8 cellular contexts compared by ENCODE assay signal in genomic region chr17:48816774-48817590, GRCh38. TPM values are rescaled to one million over a fixed set of nuclear protein-coding genes. Genes with fewer than 3 reads are reported as not detected.
A peak's percentile ranks its signal among the peaks of the same experiment; 100 is the strongest.
DNase-seq lines count a peak whose midpoint lies in the region; ATAC-seq, FAIRE-seq and TF ChIP-seq lines count a peak whose summit lies in the region.

TSS of gene TTLL6 (minus strand) at chr17:48817229. CDS start at chr17:48817072, 157 bp downstream.

- no peak within 1 kb of the TSS for H3K9ac ChIP-seq in keratinocyte (ENCODE audit: control insufficient read depth, extremely low read depth, insufficient read depth, low read length)

- H3K4me1 ChIP-seq in keratinocyte (ENCODE audit: control insufficient read depth, extremely low read depth, insufficient read depth, low read length): peaks cover 9% of the 10 kb centered on the region

- peak; percentile 54 for ATAC-seq in HG02938 (IDR thresholded peaks at IDR 0.05; ENCODE audit: unreplicated experiment)

- H4K20me1 ChIP-seq in keratinocyte (ENCODE audit: control insufficient read depth, extremely low read depth, insufficient read depth, low read length): no peaks in the 10 kb centered on the region

- H3K27me3 ChIP-seq in keratinocyte (ENCODE audit: control insufficient read depth, extremely low read depth, insufficient read depth, low read length): peaks cover 41% of the 10 kb centered on the region

- TF ChIP-seq CTCF in keratinocyte (optimal IDR thresholded peaks at IDR 0.05 in 1 of 3, IDR thresholded peaks at IDR 0.05 in 1 of 3, conservative IDR thresholded peaks at IDR 0.05 in 1 of 3; ENCODE audit: extremely low read depth in 1 of 3, insufficient read depth in 2 of 3, low read length in 3 of 3): no peak

- no peaks in the 10 kb centered on the region for H3K79me2 ChIP-seq in keratinocyte (ENCODE audit: control insufficient read depth, insufficient read depth, low read length)

- H3K9me1 ChIP-seq in keratinocyte (ENCODE audit: control insufficient read depth, extremely low read depth, insufficient read depth, low read length): no peaks in the 10 kb centered on the region

- H3K27ac ChIP-seq in keratinocyte (ENCODE audit: control insufficient read depth, insufficient read depth, low read length): no peak within 1 kb of the TSS

- peak within 1 kb of the TSS; percentile 8 to 42 (median 29) for H3K4me3 ChIP-seq in keratinocyte (ENCODE audit: control insufficient read depth in 2 of 3, extremely low read depth in 1 of 3, insufficient read depth in 2 of 3, low read depth in 1 of 3, low read length in 3 of 3)

- no peaks in the 10 kb centered on the region for H3K9me3 ChIP-seq in keratinocyte (ENCODE audit: control insufficient read depth, low read depth, low read length)

- dilution Hi-C loops in keratinocyte (cut with MboI; ENCODE audit: extremely low pct_ligation_motif_present, low sequenced_read_pairs): loop anchor here (10.0 kb wide), 1 partner anchor 68 kb away; no protein-coding TSS in a partner anchor

- H2AFZ ChIP-seq in keratinocyte (ENCODE audit: control insufficient read depth, low read length): peak within 1 kb of the TSS; percentile 26

- H3K4me2 ChIP-seq in keratinocyte (ENCODE audit: control insufficient read depth, extremely low read depth, insufficient read depth, low read depth, low read length): peak within 1 kb of the TSS; percentile 73

- DNase-seq in EH (ENCODE audit: low read depth): peak; percentile 79
- DNase-seq in NCI-H2171 treated with DMSO at 0.1 percent for 48 hours (lab: John Stamatoyannopoulos, UW): peak; percentile 94
- DNase-seq in activated CD4-positive, CD25-positive, alpha-beta regulatory T cell treated with anti-CD3 and anti-CD28 coated beads, Interleukin-2, amount 50 U/mL, for 16 hours (ENCODE audit: low read depth, low spot score): peak; percentile 57
- DNase-seq in central memory CD4-positive, alpha-beta T cell: peak; percentile 83
- no peak for DNase-seq in keratinocyte (ENCODE audit: low read depth, low spot score)
- peak; percentile 40 to 67 (median 48) for DNase-seq in stimulated activated CD4-positive, alpha-beta T cell treated with anti-CD3 and anti-CD28 coated beads, Interleukin-12 subunit alpha, Interleukin-12 subunit beta, amount 100 ng/mL, for 48 hours (ENCODE audit: low read depth in 2 of 3, low spot score in 1 of 3)
- no peak for DNase-seq in KG1 (lab: John Stamatoyannopoulos, UW)

- FAIRE-seq in keratinocyte (lab: Jason Lieb, UNC): no peak

- no peaks in the 10 kb centered on the region for H3K36me3 ChIP-seq in keratinocyte (ENCODE audit: control insufficient read depth in 2 of 2, extremely low read depth in 1 of 2, insufficient read depth in 2 of 2, low read length in 2 of 2)

RNA-seq across cellular contexts. Expression of gene TTLL6, which starts in this region (rescaled TPM):
- not detected in 3 replicates for polyA plus RNA-seq in keratinocyte
- not detected for polyA plus RNA-seq in keratinocyte (2011; ENCODE audit: low read depth)
- not detected in 2 replicates for polyA plus RNA-seq in keratinocyte (2011; cell fraction: cytosol; rRNA removed)
- not detected in 2 replicates for polyA plus RNA-seq in keratinocyte (2011; cell fraction: nucleus; rRNA removed)
- polyA plus RNA-seq in keratinocyte (2012; ENCODE audit: low replicate concordance): not detected in 2 replicates
- not detected in 3 replicates for polyA minus RNA-seq in keratinocyte
- not detected for polyA minus RNA-seq in keratinocyte (2011; cell fraction: cytosol; rRNA and poly(A)+ RNA removed)
- not detected in 2 replicates for polyA minus RNA-seq in keratinocyte (2011; cell fraction: nucleus; rRNA and poly(A)+ RNA removed)

Comparison
In these comparisons a context has a peak if more than half of its experiments do, and no peak if none do; other contexts are left out.
1. DNase-seq: peak in EH (single experiment), NCI-H2171 treated with DMSO at 0.1 percent for 48 hours (single experiment), activated CD4-positive, CD25-positive, alpha-beta regulatory T cell treated with anti-CD3 and anti-CD28 coated beads, Interleukin-2, amount 50 U/mL, for 16 hours (single experiment), central memory CD4-positive, alpha-beta T cell (single experiment) and stimulated activated CD4-positive, alpha-beta T cell treated with anti-CD3 and anti-CD28 coated beads, Interleukin-12 subunit alpha, Interleukin-12 subunit beta, amount 100 ng/mL, for 48 hours (3 of 3); none in keratinocyte (single experiment) and KG1 (single experiment).